Comparison of ENCODE assay signal across 8 cellular contexts in genomic region chr12:63821781-63822251, GRCh38. TPM values are rescaled to one million over a fixed set of nuclear protein-coding genes. Genes with fewer than 3 reads are reported as not detected.
A peak's percentile ranks its signal among the peaks of the same experiment; 100 is the strongest.
DNase-seq lines count a peak whose midpoint lies in the region; ATAC-seq, FAIRE-seq and TF ChIP-seq lines count a peak whose summit lies in the region.

No MANE protein-coding gene starts in this region.

- FAIRE-seq in kidney (lab: Jason Lieb, UNC) = no peak

- H3K4me2 ChIP-seq in GM23338 = peak overlapping the region; percentile 80

- H3K27ac Mint-ChIP-seq in GM23338 = no peak overlapping the region

- POLR2A ChIA-PET in A673 (lab: Charles Lee; ENCODE audit: low non-redundant PET) = no interaction called here

- no peaks in the 10 kb centered on the region for H3K9me3 ChIP-seq in adipocyte (ENCODE audit: control insufficient read depth, low read length)
- H3K9me3 ChIP-seq in kidney (ENCODE audit: control insufficient read depth in 1 of 2, low read length in 2 of 2) = no peaks in the 10 kb centered on the region
- H3K9me3 ChIP-seq in stomach smooth muscle (ENCODE audit: control insufficient read depth in 2 of 2, low read length in 2 of 2) = no peaks in the 10 kb centered on the region
- H3K9me3 ChIP-seq in A673 (ENCODE audit: low read depth, low read length, poor library complexity, severe bottlenecking) = no peaks in the 10 kb centered on the region

- no peaks in the 10 kb centered on the region for H3F3A ChIP-seq in GM23338 (replicated peaks; ENCODE audit: low read depth)

- H3K4me3 Mint-ChIP-seq in GM23338 = peak overlapping the region; percentile 79

- H3K4me3 ChIP-seq in GM23338 (peak overlapping the region; percentile 68), adipocyte (ENCODE audit: low read length) (peak overlapping the region; percentile 86), kidney (ENCODE audit: low read length in 2 of 2) (peak overlapping the region; percentile 53 to 55), stomach smooth muscle (ENCODE audit: low read length in 2 of 2) (peak overlapping the region; percentile 66 to 76), A673 (ENCODE audit: low read depth, low read length, poor library complexity, severe bottlenecking) (no peak overlapping the region)

- H3K27me3 ChIP-seq in GM23338 (ENCODE audit: insufficient read depth) = peaks cover 18% of the 10 kb centered on the region; the same call in 1 of the 2 replicates
- H3K27me3 ChIP-seq in adipocyte (replicated peaks; ENCODE audit: control insufficient read depth, insufficient read depth, low read length) = no peaks in the 10 kb centered on the region
- H3K27me3 ChIP-seq in stomach smooth muscle (ENCODE audit: control insufficient read depth in 1 of 2, insufficient read depth in 2 of 2, low read length in 2 of 2) = peaks cover 0 to 2% of the 10 kb centered on the region in 2 donors
- no peaks in the 10 kb centered on the region for H3K27me3 ChIP-seq in A673 (replicated peaks; ENCODE audit: insufficient read depth, low read depth, low read length, poor library complexity)

- H4K20me1 ChIP-seq in GM23338 (replicated peaks; ENCODE audit: insufficient read depth) = no peaks in the 10 kb centered on the region

- H2AFZ ChIP-seq in GM23338 = peak overlapping the region; percentile 98

- BruUV-seq in A673 (replicated peaks; lab: Mats Ljungman, UMichigan) = no TSS peak

- H3K36me3 ChIP-seq in GM23338 (ENCODE audit: insufficient read depth) (no peaks in the 10 kb centered on the region), adipocyte (ENCODE audit: control insufficient read depth, insufficient read depth, low read length, severe bottlenecking) (no peaks in the 10 kb centered on the region), kidney (ENCODE audit: control insufficient read depth in 1 of 2, insufficient read depth in 2 of 2, low read length in 2 of 2) (no peaks in the 10 kb centered on the region), stomach smooth muscle (ENCODE audit: control insufficient read depth in 2 of 2, insufficient read depth in 2 of 2, low read length in 2 of 2) (no peaks in the 10 kb centered on the region), A673 (ENCODE audit: insufficient read depth, low read length, poor library complexity, severe bottlenecking) (no peaks in the 10 kb centered on the region)

- H3K36me3 Mint-ChIP-seq in GM23338 (ENCODE audit: low read depth) = no peaks in the 10 kb centered on the region

- CTCF ChIA-PET in A673 (lab: Charles Lee) = no interaction called here

- intact Hi-C loops in kidney (cut with DNase I) = no loop called here
- intact Hi-C loops in A673 (cut with micrococcal nuclease; ENCODE audit: unreplicated experiment) = loop anchor here (10.0 kb wide), 1 partner anchor 873 kb away; no protein-coding TSS in a partner anchor

- H3K27me3 Mint-ChIP-seq in GM23338 (ENCODE audit: insufficient read depth, low read depth, poor library complexity) = peaks cover 9% of the 10 kb centered on the region

- H3K9ac ChIP-seq in adipocyte (ENCODE audit: low read length) (peak overlapping the region; percentile 77), kidney (ENCODE audit: low read length in 2 of 2) (no peak overlapping the region), stomach smooth muscle (ENCODE audit: low read length in 2 of 2) (peak overlapping the region in 1 of 2 donors; percentile 41)

- H3K9me2 ChIP-seq in GM23338 (ENCODE audit: insufficient read depth) = 0 out of 2 replicates have a peak, but pooled peaks cover 4% of the 10 kb centered on the region

- ATAC-seq in GM23338 (peak; percentile 86), HG03045 (IDR thresholded peaks at IDR 0.05; ENCODE audit: unreplicated experiment) (no peak)

- peak; percentile 66 for DNase-seq in GM23338 (ENCODE audit: low spot score)
- DNase-seq in adipocyte (ENCODE audit: low read depth) = no peak
- peak; percentile 80 for DNase-seq in kidney
- no peak for DNase-seq in A673 (ENCODE audit: low spot score)
- no peak for DNase-seq in OCI-M2 (lab: John Stamatoyannopoulos, UW; ENCODE audit: unreplicated experiment)
- DNase-seq in activated CD4-positive, alpha-beta T cell treated with anti-CD3 and anti-CD28 coated beads, Interleukin-2, amount 50 U/mL, for 4 hours = no peak

- TF ChIP-seq CTCF in GM23338 (conservative IDR thresholded peaks at IDR 0.05; ENCODE audit: low read depth in 2 of 2) (no peak), kidney (IDR thresholded peaks at IDR 0.05; ENCODE audit: borderline replicate concordance, extremely low read depth, insufficient read depth) (no peak), A673 (conservative IDR thresholded peaks at IDR 0.05; ENCODE audit: low read depth, low read length) (no peak)

- no peaks in the 10 kb centered on the region for H3K79me2 ChIP-seq in GM23338 (replicated peaks; ENCODE audit: insufficient read depth)

- no peaks in the 10 kb centered on the region; the same call in 1 of the 3 replicates for H3K9me3 Mint-ChIP-seq in GM23338

- H3K4me1 ChIP-seq in GM23338 (ENCODE audit: insufficient read depth) (peaks cover 6% of the 10 kb centered on the region; the same call in 1 of the 2 replicates), adipocyte (ENCODE audit: control insufficient read depth, insufficient read depth, low read length) (peaks cover 9% of the 10 kb centered on the region), kidney (ENCODE audit: control insufficient read depth in 1 of 2, insufficient read depth in 1 of 2, low read depth in 1 of 2, low read length in 2 of 2) (peaks cover 0 to 6% of the 10 kb centered on the region in 2 donors), stomach smooth muscle (ENCODE audit: control insufficient read depth, insufficient read depth, low read length) (no peaks in the 10 kb centered on the region), A673 (ENCODE audit: insufficient read depth, low read length, poor library complexity, severe bottlenecking) (no peaks in the 10 kb centered on the region)

- no peaks in the 10 kb centered on the region for H3K4me1 Mint-ChIP-seq in GM23338

- no peak overlapping the region for H3K27ac ChIP-seq in GM23338 (ENCODE audit: low read depth)
- H3K27ac ChIP-seq in kidney (ENCODE audit: low read depth in 2 of 2, low read length in 2 of 2) = no peak overlapping the region
- no peak overlapping the region for H3K27ac ChIP-seq in stomach smooth muscle (ENCODE audit: low read length)
- H3K27ac ChIP-seq in A673 (ENCODE audit: low read depth, low read length, poor library complexity, severe bottlenecking) = no peak overlapping the region

TF ChIP-seq in GM23338, 12 proteins besides CTCF, POLR2A, EP300 and RAD21:
- TF ChIP-seq POLR2AphosphoS5 (IDR thresholded peaks at IDR 0.05; ENCODE audit: low read depth) (peak; percentile 45; the same call in 1 of the 2 replicates), EZH2phosphoT487 (IDR thresholded peaks at IDR 0.05; ENCODE audit: unreplicated experiment) (no peak)

RNA-seq across cellular contexts. Expression of gene SRGAP1, which starts 22.7 kb away (rescaled TPM):
- total RNA-seq in GM23338 (2014; rRNA removed; shearing (Covaris generic)) = 5.6 and 6.1 TPM in 2 replicates
- polyA plus RNA-seq in GM23338 (2016; fragmentation: Nextera tagmentation; extraction: Ambion mirVana) (8.1 and 8.3 TPM in 2 replicates), kidney (ENCODE audit: insufficient read depth, low read depth, low replicate concordance) (1.8 TPM)
- total RNA-seq in kidney (13.5 TPM), A673 (2021) (9.7 and 11.0 TPM in 2 replicates)

RNA-seq across cellular contexts. Expression of gene RXYLT1, which starts 42.1 kb away (rescaled TPM):
- 10.1 and 11.6 TPM in 2 replicates for total RNA-seq in GM23338 (2014; rRNA removed; shearing (Covaris generic))
- polyA plus RNA-seq in GM23338 (2016; fragmentation: Nextera tagmentation; extraction: Ambion mirVana) (8.8 and 11.1 TPM in 2 replicates), kidney (ENCODE audit: insufficient read depth, low read depth, low replicate concordance) (15.9 TPM)
- total RNA-seq in kidney (17.5 TPM), A673 (2021) (16.8 and 21.1 TPM in 2 replicates)

Comparison
In these comparisons a context has a peak if more than half of its experiments do, and no peak if none do; other contexts are left out.
1. DNase-seq: peak in GM23338 (single experiment) and kidney (single experiment); none in adipocyte (single experiment), A673 (single experiment), OCI-M2 (single experiment) and activated CD4-positive, alpha-beta T cell treated with anti-CD3 and anti-CD28 coated beads, Interleukin-2, amount 50 U/mL, for 4 hours (0 of 2).